Comparison of ENCODE assay signal across 8 cellular contexts in the genomic region with DNA sequence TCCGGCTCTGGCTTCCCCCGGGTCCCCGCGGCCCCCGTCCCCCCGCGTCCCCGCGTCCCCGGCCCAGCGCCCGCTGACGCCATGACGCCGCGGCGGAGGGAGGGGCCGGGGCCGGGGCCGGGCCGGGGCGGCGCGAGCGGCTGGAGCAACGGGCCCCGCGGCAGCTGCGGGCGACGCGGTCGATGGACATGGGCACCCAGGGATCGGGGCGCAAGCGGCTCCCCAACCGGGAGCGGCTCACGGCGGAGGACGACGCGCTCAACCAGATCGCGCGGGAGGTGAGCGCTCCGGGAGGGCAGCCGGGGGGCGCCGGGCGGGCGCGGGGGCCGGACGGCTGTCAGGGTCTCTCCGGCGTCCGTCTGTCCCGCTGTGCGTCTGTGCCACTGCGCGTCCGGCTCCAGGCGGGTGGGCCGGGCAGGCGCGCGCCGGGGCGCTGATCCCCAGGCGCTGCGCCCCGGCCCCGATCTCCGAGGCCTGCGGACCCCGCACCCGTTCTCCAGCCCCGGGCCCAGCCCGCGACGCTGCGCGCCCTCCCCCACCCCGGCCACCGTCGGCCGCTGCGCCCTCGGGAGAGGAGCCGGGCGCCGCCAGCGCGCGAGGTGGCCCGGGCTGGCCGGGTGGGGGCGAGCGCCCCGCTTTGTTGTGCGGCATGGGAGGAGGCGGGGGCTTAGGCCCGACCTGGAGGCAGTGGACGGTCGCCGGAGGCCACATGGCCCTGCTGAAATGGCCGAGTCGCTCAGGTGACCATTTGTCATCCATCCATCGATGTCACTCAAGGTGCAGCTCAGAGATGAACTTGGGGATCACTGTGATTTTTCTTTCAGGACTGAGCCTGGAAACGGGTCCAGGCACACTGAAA. TPM values are rescaled to one million over a fixed set of nuclear protein-coding genes. Genes with fewer than 3 reads are reported as not detected.
DNase-seq lines count a peak whose midpoint lies in the region; ATAC-seq, FAIRE-seq and TF ChIP-seq lines count a peak whose summit lies in the region.

TSS of gene LRRFIP1 (plus strand) at position 125 of the 859 bp plus-strand sequence. CDS start at position 183, 58 bp downstream.

- CTCF ChIA-PET in A549 (lab: Yijun Ruan, JAX), result interaction anchor here (2.3 kb wide), 1 partner anchor 117 kb away, joined by 6 read pairs; no protein-coding TSS in a partner anchor

- H3K36me3 Mint-ChIP-seq in neural progenitor cell, result peaks cover 16% of the 10 kb centered on the region

- TF ChIP-seq RAD21 in A549 (conservative IDR thresholded peaks at IDR 0.05 in 1 of 2, IDR thresholded peaks at IDR 0.05 in 1 of 2), result no peak

- H3K4me3 ChIP-seq in A549 (peak within 1 kb of the TSS; percentile 72), HAP-1 (peak within 1 kb of the TSS; percentile 30), neural progenitor cell (peak within 1 kb of the TSS; percentile 67)

- H3K9me3 ChIP-seq in A549 (no peaks in the 10 kb centered on the region), HAP-1 (no peaks in the 10 kb centered on the region), neural progenitor cell (ENCODE audit: low read depth) (no peaks in the 10 kb centered on the region)

- TF ChIP-seq EP300 in A549 (IDR thresholded peaks at IDR 0.05), result no peak

- TF ChIP-seq CTCF in A549 (IDR thresholded peaks at IDR 0.05) (0 out of 3 replicates have a peak, but pooled peaks have one; percentile 8), neural progenitor cell (IDR thresholded peaks at IDR 0.05) (no peak)

- H3K9me3 Mint-ChIP-seq in neural progenitor cell, result no peaks in the 10 kb centered on the region

- H3K36me3 ChIP-seq in HAP-1 (replicated peaks) (no peaks in the 10 kb centered on the region), neural progenitor cell (no peaks in the 10 kb centered on the region)

- H3K9ac ChIP-seq in neural progenitor cell, result no peak within 1 kb of the TSS

- peaks cover 17% of the 10 kb centered on the region for H3F3A ChIP-seq in neural progenitor cell (ENCODE audit: low read depth)

- FAIRE-seq in A549 (lab: Jason Lieb, UNC), result no peak

- H3K4me1 Mint-ChIP-seq in neural progenitor cell, result peaks cover 34% of the 10 kb centered on the region

- 9% methylated on average over 7 of the region's 112 CpGs for WGBS in A549 (ENCODE audit: missing lambda C conversion rate)

- no peak for DNase-seq in A549 (ENCODE audit: low read depth in 1 of 2, low spot score in 1 of 2)
- DNase-seq in HAP-1 (ENCODE audit: low spot score in 2 of 2), result peak in 1 of 2 experiments; percentile 40
- DNase-seq in activated T-helper 1 cell treated with Interleukin-2 at 50 U/mL for 16 hours (ENCODE audit: low read depth), result peak; percentile 7
- no peak for DNase-seq in glomerular endothelial cell (ENCODE audit: extremely low read depth, low read depth, low spot score)
- peak; percentile 76 for DNase-seq in neural progenitor cell (ENCODE audit: low spot score)
- no peak for DNase-seq in UCSD-AML1 (lab: John Stamatoyannopoulos, UW; ENCODE audit: unreplicated experiment)
- no peak for DNase-seq in MV-4-11 (lab: John Stamatoyannopoulos, UW)

- peaks cover 10% of the 10 kb centered on the region for H3K27me3 ChIP-seq in HAP-1 (ENCODE audit: low read depth)
- H3K27me3 ChIP-seq in neural progenitor cell, result peaks cover 63% of the 10 kb centered on the region

- peak; percentile 70 to 72 for ATAC-seq in A549
- no peak for ATAC-seq in HG02588 (IDR thresholded peaks at IDR 0.05; ENCODE audit: unreplicated experiment)

- H3K4me2 ChIP-seq in A549 (peak within 1 kb of the TSS; percentile 75), neural progenitor cell (peak within 1 kb of the TSS; percentile 84)

- TF ChIP-seq POLR2A in A549 (IDR thresholded peaks at IDR 0.05; ENCODE audit: low read length), result peak; percentile 43

- H3K27me3 Mint-ChIP-seq in neural progenitor cell (ENCODE audit: insufficient read depth, low read depth), result peaks cover 14% of the 10 kb centered on the region

- H3K4me1 ChIP-seq in A549 (peaks cover 7% of the 10 kb centered on the region; the same call in 1 of the 3 replicates), HAP-1 (no peaks in the 10 kb centered on the region; the same call in 1 of the 2 replicates), neural progenitor cell (peaks cover 8% of the 10 kb centered on the region)

- H3K27ac Mint-ChIP-seq in neural progenitor cell, result peak within 1 kb of the TSS; percentile 79

- H3K27ac ChIP-seq in A549 (peak within 1 kb of the TSS; percentile 66 to 90), neural progenitor cell (no peak within 1 kb of the TSS)

- H2AFZ ChIP-seq in neural progenitor cell (replicated peaks), result no peak within 1 kb of the TSS

- H3K4me3 Mint-ChIP-seq in neural progenitor cell, result peak within 1 kb of the TSS; percentile 95

- H3K79me2 ChIP-seq in neural progenitor cell (ENCODE audit: low read depth), result peaks cover 3% of the 10 kb centered on the region

- POLR2A ChIA-PET in A549 (lab: Yijun Ruan, JAX), result no interaction called here

- in situ Hi-C loops in HAP-1 (cut with MboI; ENCODE audit: low sequenced_read_pairs), result no loop called here

- H4K20me1 ChIP-seq in neural progenitor cell (ENCODE audit: low read depth), result peaks cover 21% of the 10 kb centered on the region

TF ChIP-seq in A549, 52 proteins besides CTCF, POLR2A, EP300 and RAD21:
- TF ChIP-seq JUN (IDR thresholded peaks at IDR 0.05) (0 out of 5 replicates have a peak, but pooled peaks of 1 of the 2 experiments have one; percentile 19), ZC3H11A (IDR thresholded peaks at IDR 0.05) (no peak), FOXS1 (CRISPR knock-in tag; IDR thresholded peaks at IDR 0.05) (no peak), PHF8 (IDR thresholded peaks at IDR 0.05; ENCODE audit: borderline replicate concordance, low read depth) (peak; percentile 22; the same call in 1 of the 2 replicates)

RNA-seq across cellular contexts. Expression of gene LRRFIP1, which starts in this region (rescaled TPM):
- polyA plus RNA-seq in A549 (2011; rRNA removed), result 78.3 and 93.0 TPM in 2 replicates
- 31.6 and 34.0 TPM in 2 replicates for polyA plus RNA-seq in A549 (2012; cell fraction: cytosol; rRNA removed)
- polyA plus RNA-seq in A549 (2012; cell fraction: nucleus; rRNA removed), result 22.1 and 32.2 TPM in 2 replicates
- polyA plus RNA-seq in A549 (2017; fragmentation: RNase III; extraction: RNeasy Plus Mini Kit Qiagen cat#74134 plus additional on column Dnase treatment), result 69.1 to 75.6 TPM (median 74.7 TPM) in 3 replicates
- 41.9 and 43.6 TPM in 2 replicates for polyA minus RNA-seq in A549 (2011; rRNA and poly(A)+ RNA removed)
- total RNA-seq in glomerular endothelial cell, result 150 and 184 TPM in 2 replicates
- total RNA-seq in neural progenitor cell (ENCODE audit: low replicate concordance), result 18.9 and 40.7 TPM in 2 replicates

Comparison
In these comparisons a context has a peak if more than half of its experiments do, and no peak if none do; other contexts are left out.
1. DNase-seq: peak in activated T-helper 1 cell treated with Interleukin-2 at 50 U/mL for 16 hours (single experiment) and neural progenitor cell (single experiment); none in A549 (0 of 2), glomerular endothelial cell (single experiment), UCSD-AML1 (single experiment) and MV-4-11 (single experiment).
2. Peak in every context shown above with its lines, with median percentiles within 50 percentile points of each other: H3K4me3 ChIP-seq.